Comparison of ENCODE assay signal across 14 cellular contexts in genomic region chr4:136803430-136803829, GRCh38.
"Had no signal": no experiment of that assay in that cellular context is flagged by ENCODE, and none has a peak within 500 bp of the region (broad histone marks: within the 10 kb centered on the region; RNA-seq: fewer than 3 reads in every experiment).

No MANE protein-coding gene starts in this region.

- H3K4me3 ChIP-seq: adrenal gland, cardiac muscle cell, dorsolateral prefrontal cortex, left lung, pancreas, thyroid gland, uterus had no signal

- H3K4me1 ChIP-seq: adrenal gland, left lung, pancreas, thyroid gland, uterus had no signal

- H3K27me3 ChIP-seq: adrenal gland, cardiac muscle cell, left lung, pancreas, thyroid gland, uterus had no signal

- H3K4me3 Mint-ChIP-seq: activated naive CD4-positive, alpha-beta T cell treated with anti-CD3 and anti-CD28 coated beads, Interleukin-2, amount 50 U/mL, for 24 hours; naive B cell; stimulated activated naive B cell treated with anti-CD40 and anti-IgM and Interleukin-4, amounts not matched to agents 10 μg/mL and 1 μg/mL and 100 μg/mL, for 72 hours had no signal

- H3K27ac ChIP-seq: adrenal gland, cardiac muscle cell, dorsolateral prefrontal cortex, left lung, pancreas, thyroid gland, uterus had no signal

- H3K27me3 Mint-ChIP-seq: activated naive CD4-positive, alpha-beta T cell treated with anti-CD3 and anti-CD28 coated beads, Interleukin-2, amount 50 U/mL, for 24 hours; naive B cell; stimulated activated naive B cell treated with anti-CD40 and anti-IgM and Interleukin-4, amounts not matched to agents 10 μg/mL and 1 μg/mL and 100 μg/mL, for 72 hours had no signal

- H3K36me3 ChIP-seq: adrenal gland, cardiac muscle cell, left lung, pancreas, thyroid gland, uterus had no signal

- H3K27ac Mint-ChIP-seq: activated naive CD4-positive, alpha-beta T cell treated with anti-CD3 and anti-CD28 coated beads, Interleukin-2, amount 50 U/mL, for 24 hours; naive B cell; stimulated activated naive B cell treated with anti-CD40 and anti-IgM and Interleukin-4, amounts not matched to agents 10 μg/mL and 1 μg/mL and 100 μg/mL, for 72 hours had no signal

- H3K36me3 Mint-ChIP-seq: activated naive CD4-positive, alpha-beta T cell treated with anti-CD3 and anti-CD28 coated beads, Interleukin-2, amount 50 U/mL, for 24 hours; naive B cell; stimulated activated naive B cell treated with anti-CD40 and anti-IgM and Interleukin-4, amounts not matched to agents 10 μg/mL and 1 μg/mL and 100 μg/mL, for 72 hours had no signal

- H3K9me3 ChIP-seq: adrenal gland, pancreas, thyroid gland, uterus had no signal

- FAIRE-seq: pancreas had no signal

- DNase-seq: activated CD4-positive, alpha-beta T cell treated with anti-CD3 and anti-CD28 coated beads, Interleukin-2, amount 50 U/mL, for 4 hours; activated CD4-positive, CD25-positive, alpha-beta regulatory T cell treated with anti-CD3 and anti-CD28 coated beads, Interleukin-2, amount 50 U/mL, for 72 hours; activated effector memory CD4-positive, alpha-beta T cell treated with Interleukin-2 at 50 U/mL for 16 hours; adrenal gland; dorsolateral prefrontal cortex; hippocampal formation; left lung; naive B cell; pancreas; stimulated activated naive B cell treated with anti-CD40 and anti-IgM and Interleukin-4, amounts not matched to agents 10 μg/mL and 1 μg/mL and 100 μg/mL, for 72 hours; thyroid gland; uterus had no signal

- H3K4me1 Mint-ChIP-seq: activated naive CD4-positive, alpha-beta T cell treated with anti-CD3 and anti-CD28 coated beads, Interleukin-2, amount 50 U/mL, for 24 hours; naive B cell; stimulated activated naive B cell treated with anti-CD40 and anti-IgM and Interleukin-4, amounts not matched to agents 10 μg/mL and 1 μg/mL and 100 μg/mL, for 72 hours had no signal
